Comparison of ENCODE assay signal across 8 cellular contexts in the genomic region with DNA sequence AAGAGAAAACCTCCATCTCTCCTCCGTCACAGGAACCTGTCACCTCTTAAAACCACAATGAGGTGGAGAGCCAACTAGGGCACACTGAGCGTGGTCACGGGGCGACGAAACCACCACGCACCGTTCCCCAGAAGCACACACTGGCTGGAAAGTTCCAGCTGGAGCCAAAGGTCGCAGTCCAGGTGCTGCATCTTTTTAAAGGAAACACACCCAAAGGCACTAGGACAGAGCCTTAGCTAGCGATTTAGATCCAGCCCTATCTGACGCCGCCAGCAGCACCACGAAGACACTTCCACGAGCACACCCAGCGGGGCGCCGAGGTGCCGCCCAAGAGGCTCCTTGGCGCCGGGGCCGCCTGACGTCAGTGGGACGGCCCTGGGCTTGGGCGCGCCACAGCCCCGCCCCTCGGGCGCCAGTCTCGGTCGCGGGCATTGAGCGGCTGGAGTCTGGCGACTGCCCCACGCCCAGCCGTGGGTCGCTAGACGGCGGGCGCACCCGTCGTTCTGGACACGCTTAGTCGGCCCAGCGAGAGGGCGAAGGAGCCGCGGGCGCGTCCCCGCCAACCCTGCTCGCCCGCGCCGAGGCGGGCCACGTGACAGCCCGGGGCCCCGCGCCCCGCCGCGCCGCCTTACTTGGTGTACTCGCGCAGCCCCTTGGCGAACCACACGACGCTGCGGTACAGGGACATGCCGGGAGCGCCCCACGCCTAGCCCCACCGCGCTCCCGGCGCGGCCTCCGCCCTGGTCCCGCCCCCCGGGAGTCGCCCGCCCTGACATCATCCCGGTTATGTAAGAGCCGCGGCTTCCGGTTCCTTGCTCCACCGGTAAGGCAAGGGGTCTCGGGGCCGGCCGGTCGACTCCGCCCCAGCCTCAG. TPM values are rescaled to one million over a fixed set of nuclear protein-coding genes. Genes with fewer than 3 reads are reported as not detected.
DNase-seq lines count a peak whose midpoint lies in the region; ATAC-seq and TF ChIP-seq lines count a peak whose summit lies in the region.

A gene with protein sequence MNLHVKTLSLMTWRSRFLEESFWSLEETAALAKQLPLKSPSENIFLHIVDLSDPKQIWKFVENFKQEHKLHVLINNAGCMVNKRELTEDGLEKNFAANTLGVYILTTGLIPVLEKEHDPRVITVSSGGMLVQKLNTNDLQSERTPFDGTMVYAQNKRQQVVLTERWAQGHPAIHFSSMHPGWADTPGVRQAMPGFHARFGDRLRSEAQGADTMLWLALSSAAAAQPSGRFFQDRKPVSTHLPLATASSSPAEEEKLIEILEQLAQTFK (minus strand): TSS at position 742 of the 873 bp plus-strand sequence. CDS start 4,504 bp downstream, outside the sequence.

- peak within 1 kb of the TSS; percentile 36 for H2AFZ ChIP-seq in neural cell (ENCODE audit: low read depth, low read length)

- H3K27me3 ChIP-seq in RWPE2 (ENCODE audit: insufficient read depth, poor library complexity, severe bottlenecking) (no peaks in the 10 kb centered on the region), neural cell (ENCODE audit: insufficient read depth, low read depth, low read length) (no peaks in the 10 kb centered on the region), stomach (no peaks in the 10 kb centered on the region)

- ATAC-seq in GM21619 (IDR thresholded peaks at IDR 0.05; ENCODE audit: unreplicated experiment) (peak; percentile 85), RWPE2 (ENCODE audit: low read depth) (peak; percentile 76)

- H3K4me3 ChIP-seq in Jurkat, Clone E6-1 (ENCODE audit: low read length), result peak within 1 kb of the TSS; percentile 67
- H3K4me3 ChIP-seq in RWPE2 (ENCODE audit: severe bottlenecking), result peak within 1 kb of the TSS; percentile 93
- peak within 1 kb of the TSS; percentile 75 for H3K4me3 ChIP-seq in neural cell (ENCODE audit: low read length)
- peak within 1 kb of the TSS; percentile 50 to 88 (median 72) for H3K4me3 ChIP-seq in stomach

- H3K27ac ChIP-seq in RWPE2 (ENCODE audit: poor library complexity, severe bottlenecking), result peak within 1 kb of the TSS; percentile 60
- peak within 1 kb of the TSS; percentile 51 for H3K27ac ChIP-seq in neural cell (ENCODE audit: low read length)
- peak within 1 kb of the TSS; percentile 98 to 100 (median 100) for H3K27ac ChIP-seq in stomach

- peak; percentile 30 for TF ChIP-seq RAD21 in neural cell (conservative IDR thresholded peaks at IDR 0.05)

- no peaks in the 10 kb centered on the region for H3K9me2 ChIP-seq in neural cell (ENCODE audit: insufficient read depth, low read length)

- H3K79me2 ChIP-seq in neural cell (replicated peaks; ENCODE audit: insufficient read depth, low read length), result no peaks in the 10 kb centered on the region

- H3K36me3 ChIP-seq in RWPE2 (ENCODE audit: low read depth) (no peaks in the 10 kb centered on the region), neural cell (ENCODE audit: insufficient read depth, low read length) (no peaks in the 10 kb centered on the region), stomach (peaks cover 3 to 6% (median 4%) of the 10 kb centered on the region in 4 donors)

- H3K4me1 ChIP-seq in RWPE2 (ENCODE audit: insufficient read depth, poor library complexity, severe bottlenecking) (peaks cover 21% of the 10 kb centered on the region), stomach (peaks cover 26 to 53% (median 43%) of the 10 kb centered on the region in 4 donors)

- peaks cover 5% of the 10 kb centered on the region for H3F3A ChIP-seq in neural cell (ENCODE audit: insufficient read depth, low read length, poor library complexity, severe bottlenecking)

- TF ChIP-seq EP300 in neural cell (conservative IDR thresholded peaks at IDR 0.05; ENCODE audit: poor library complexity, severe bottlenecking) (peak; percentile 52), stomach (IDR thresholded peaks at IDR 0.05) (no peak)

- no peaks in the 10 kb centered on the region for H3K9me3 ChIP-seq in RWPE2 (ENCODE audit: severe bottlenecking)
- no peaks in the 10 kb centered on the region for H3K9me3 ChIP-seq in neural cell (ENCODE audit: low read length)
- no peaks in the 10 kb centered on the region for H3K9me3 ChIP-seq in stomach

- WGBS in stomach, 5 donors, result 0 to 2% (median 0%) methylated on average over 14 to 91 of the region's 91 CpGs

- peak; percentile 86 for DNase-seq in EH (ENCODE audit: low read depth)
- DNase-seq in Jurkat, Clone E6-1 (ENCODE audit: low read depth, low spot score), result peak; percentile 71
- no peak for DNase-seq in RWPE2 (ENCODE audit: low spot score)
- peak; percentile 94 for DNase-seq in activated effector memory CD4-positive, alpha-beta T cell treated with anti-CD3 and anti-CD28 coated beads, Interleukin-2, amount 50 U/mL, for 16 hours
- peak; percentile 61 for DNase-seq in fibroblast of the conjunctiva (ENCODE audit: low read depth)
- peak; percentile 93 for DNase-seq in stomach

- no peaks in the 10 kb centered on the region for H4K20me1 ChIP-seq in neural cell (ENCODE audit: insufficient read depth)

- intact Hi-C loops in stomach (cut with DNase I; ENCODE audit: low total_unique reads), result no loop called here

- H3K4me2 ChIP-seq in neural cell (ENCODE audit: low read length), result peak within 1 kb of the TSS; percentile 34

- TF ChIP-seq CTCF in RWPE2 (IDR thresholded peaks at IDR 0.05; ENCODE audit: poor library complexity, severe bottlenecking) (no peak), neural cell (IDR thresholded peaks at IDR 0.05; ENCODE audit: poor library complexity, severe bottlenecking) (no peak), stomach (IDR thresholded peaks at IDR 0.05) (no peak)

- H3K9ac ChIP-seq in neural cell (ENCODE audit: low read length), result peak within 1 kb of the TSS; percentile 74

- peak in 2 of 4 donors; percentile 39 to 61 for TF ChIP-seq POLR2A in stomach (IDR thresholded peaks at IDR 0.05)

TF ChIP-seq in neural cell, 6 proteins besides CTCF, POLR2A, EP300 and RAD21:
- TF ChIP-seq, protein P1, sequence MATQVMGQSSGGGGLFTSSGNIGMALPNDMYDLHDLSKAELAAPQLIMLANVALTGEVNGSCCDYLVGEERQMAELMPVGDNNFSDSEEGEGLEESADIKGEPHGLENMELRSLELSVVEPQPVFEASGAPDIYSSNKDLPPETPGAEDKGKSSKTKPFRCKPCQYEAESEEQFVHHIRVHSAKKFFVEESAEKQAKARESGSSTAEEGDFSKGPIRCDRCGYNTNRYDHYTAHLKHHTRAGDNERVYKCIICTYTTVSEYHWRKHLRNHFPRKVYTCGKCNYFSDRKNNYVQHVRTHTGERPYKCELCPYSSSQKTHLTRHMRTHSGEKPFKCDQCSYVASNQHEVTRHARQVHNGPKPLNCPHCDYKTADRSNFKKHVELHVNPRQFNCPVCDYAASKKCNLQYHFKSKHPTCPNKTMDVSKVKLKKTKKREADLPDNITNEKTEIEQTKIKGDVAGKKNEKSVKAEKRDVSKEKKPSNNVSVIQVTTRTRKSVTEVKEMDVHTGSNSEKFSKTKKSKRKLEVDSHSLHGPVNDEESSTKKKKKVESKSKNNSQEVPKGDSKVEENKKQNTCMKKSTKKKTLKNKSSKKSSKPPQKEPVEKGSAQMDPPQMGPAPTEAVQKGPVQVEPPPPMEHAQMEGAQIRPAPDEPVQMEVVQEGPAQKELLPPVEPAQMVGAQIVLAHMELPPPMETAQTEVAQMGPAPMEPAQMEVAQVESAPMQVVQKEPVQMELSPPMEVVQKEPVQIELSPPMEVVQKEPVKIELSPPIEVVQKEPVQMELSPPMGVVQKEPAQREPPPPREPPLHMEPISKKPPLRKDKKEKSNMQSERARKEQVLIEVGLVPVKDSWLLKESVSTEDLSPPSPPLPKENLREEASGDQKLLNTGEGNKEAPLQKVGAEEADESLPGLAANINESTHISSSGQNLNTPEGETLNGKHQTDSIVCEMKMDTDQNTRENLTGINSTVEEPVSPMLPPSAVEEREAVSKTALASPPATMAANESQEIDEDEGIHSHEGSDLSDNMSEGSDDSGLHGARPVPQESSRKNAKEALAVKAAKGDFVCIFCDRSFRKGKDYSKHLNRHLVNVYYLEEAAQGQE (IDR thresholded peaks at IDR 0.05; ENCODE audit: borderline replicate concordance), result peak; percentile 45
- TF ChIP-seq POLR2AphosphoS5 (IDR thresholded peaks at IDR 0.05) (peak; percentile 76), TAF1 (IDR thresholded peaks at IDR 0.05; ENCODE audit: low read depth) (no peak), EZH2 (IDR thresholded peaks at IDR 0.05; ENCODE audit: borderline replicate concordance, insufficient read depth, low read length, poor library complexity, severe bottlenecking) (no peak), SMC3 (conservative IDR thresholded peaks at IDR 0.05; ENCODE audit: poor library complexity) (peak; percentile 30), MXI1 (conservative IDR thresholded peaks at IDR 0.05; ENCODE audit: poor library complexity, severe bottlenecking) (peak; percentile 64)

RNA-seq across cellular contexts. Expression of the gene that starts here (rescaled TPM):
- 12.1 TPM for polyA plus RNA-seq in Jurkat, Clone E6-1 (2012; ENCODE audit: insufficient read depth, insufficient read length)
- polyA plus RNA-seq in neural cell, result 2.9 and 4.4 TPM in 2 replicates
- 2.9 and 3.1 TPM in 2 replicates for polyA minus RNA-seq in neural cell
- 10 to 100 TPM in 2 of 5 donors, 1 to 10 TPM in 2, not detected in 1; 4.2 to 18.1 (median 10.6) TPM for total RNA-seq in stomach
- polyA plus RNA-seq in stomach, result 10 to 100 TPM; 14.1 to 27.2 (median 20.9) TPM
